9 cellular contexts compared by ENCODE assay signal in genomic region chr1:99645199-99645598, GRCh38. TPM values are rescaled to one million over a fixed set of nuclear protein-coding genes. Genes with fewer than 3 reads are reported as not detected.
DNase-seq lines count a peak whose midpoint lies in the region; ATAC-seq and TF ChIP-seq lines count a peak whose summit lies in the region.
"Had no signal": no experiment of that assay in that cellular context is flagged by ENCODE, and none has a peak within 500 bp of the region (broad histone marks: within the 10 kb centered on the region; RNA-seq: fewer than 3 reads in every experiment).

No MANE protein-coding gene starts in this region.

- H3K9me2 ChIP-seq in GM23338 (ENCODE audit: insufficient read depth), result no peaks in the 10 kb centered on the region

- H3F3A ChIP-seq in GM23338 (replicated peaks; ENCODE audit: low read depth), result no peaks in the 10 kb centered on the region

- no peaks in the 10 kb centered on the region for H4K20me1 ChIP-seq in GM23338 (replicated peaks; ENCODE audit: insufficient read depth)

- intact Hi-C loops in activated CD4-positive, alpha-beta memory T cell treated with anti-CD3 and anti-CD28 coated beads for 36 hours (cut with micrococcal nuclease), result no loop called here
- intact Hi-C loops in activated naive CD4-positive, alpha-beta T cell treated with anti-CD3 and anti-CD28 coated beads for 36 hours (cut with micrococcal nuclease), result no loop called here

- peaks cover 2% of the 10 kb centered on the region for H3K27me3 Mint-ChIP-seq in GM23338 (ENCODE audit: insufficient read depth, low read depth, poor library complexity)
- H3K27me3 Mint-ChIP-seq in activated CD4-positive, alpha-beta memory T cell treated with anti-CD3 and anti-CD28 coated beads for 36 hours, result peaks cover 11% of the 10 kb centered on the region
- peaks cover 17% of the 10 kb centered on the region for H3K27me3 Mint-ChIP-seq in activated naive CD4-positive, alpha-beta T cell treated with anti-CD3 and anti-CD28 coated beads for 36 hours (ENCODE audit: low read depth)

- no peaks in the 10 kb centered on the region for H3K9me3 ChIP-seq in gastroesophageal sphincter

- ATAC-seq in GM23338 (peak; percentile 19; the same call in 1 of the 3 replicates), gastroesophageal sphincter (peak; percentile 75)
- ATAC-seq: activated T-cell treated with anti-CD3 and anti-CD28 coated beads, Interleukin-2, amount 50 U/mL, for 72 hours had no signal

- no peak overlapping the region for H3K27ac ChIP-seq in GM23338 (ENCODE audit: low read depth)
- peak overlapping the region; percentile 68 to 85 (median 84) for H3K27ac ChIP-seq in gastroesophageal sphincter

- 33 to 81% methylated on average over 4 to 5 of the region's 5 CpGs for WGBS in gastroesophageal sphincter (ENCODE audit: low coverage in 1 of 2), 2 donors

- no peak overlapping the region for H2AFZ ChIP-seq in GM23338

- H3K27ac Mint-ChIP-seq in GM23338, result peak overlapping the region; percentile 46; the same call in 1 of the 2 replicates
- no peak overlapping the region for H3K27ac Mint-ChIP-seq in activated CD4-positive, alpha-beta memory T cell treated with anti-CD3 and anti-CD28 coated beads for 36 hours
- H3K27ac Mint-ChIP-seq in activated naive CD4-positive, alpha-beta T cell treated with anti-CD3 and anti-CD28 coated beads for 36 hours, result no peak overlapping the region
- H3K27ac Mint-ChIP-seq: activated T-cell treated with anti-CD3 and anti-CD28 coated beads, Interleukin-2, amount 50 U/mL, for 72 hours had no signal

- H3K4me1 Mint-ChIP-seq in GM23338, result peaks cover 35% of the 10 kb centered on the region
- H3K4me1 Mint-ChIP-seq in activated CD4-positive, alpha-beta memory T cell treated with anti-CD3 and anti-CD28 coated beads for 36 hours (ENCODE audit: low read depth), result peaks cover 2% of the 10 kb centered on the region
- no peaks in the 10 kb centered on the region for H3K4me1 Mint-ChIP-seq in activated naive CD4-positive, alpha-beta T cell treated with anti-CD3 and anti-CD28 coated beads for 36 hours (ENCODE audit: low read depth)

- no peak for DNase-seq in GM23338 (ENCODE audit: low spot score)
- DNase-seq in SKM-1 (lab: John Stamatoyannopoulos, UW; ENCODE audit: unreplicated experiment), result peak; percentile 29
- DNase-seq in pulmonary artery endothelial cell (ENCODE audit: low read depth, low spot score), result peak; percentile 82
- DNase-seq in activated gamma-delta T cell treated with Interleukin-2 at 50 U/mL for 16 hours, result no peak
- no peak for DNase-seq in activated CD4-positive, alpha-beta memory T cell treated with anti-CD3 and anti-CD28 coated beads for 36 hours
- DNase-seq in activated naive CD4-positive, alpha-beta T cell treated with anti-CD3 and anti-CD28 coated beads for 36 hours, result no peak
- DNase-seq in central memory CD4-positive, alpha-beta T cell, result no peak
- DNase-seq: activated T-cell treated with anti-CD3 and anti-CD28 coated beads, Interleukin-2, amount 50 U/mL, for 72 hours had no signal

- POLR2A ChIA-PET in activated CD4-positive, alpha-beta memory T cell treated with anti-CD3 and anti-CD28 coated beads for 36 hours (lab: Charles Lee), result no interaction called here

- no peak overlapping the region for H3K4me3 ChIP-seq in GM23338
- H3K4me3 ChIP-seq in gastroesophageal sphincter, result peak overlapping the region; percentile 50 to 72

- no peak for TF ChIP-seq POLR2A in gastroesophageal sphincter (IDR thresholded peaks at IDR 0.05)

- H3K36me3 Mint-ChIP-seq in GM23338 (ENCODE audit: low read depth), result no peaks in the 10 kb centered on the region
- H3K36me3 Mint-ChIP-seq in activated CD4-positive, alpha-beta memory T cell treated with anti-CD3 and anti-CD28 coated beads for 36 hours, result no peaks in the 10 kb centered on the region
- H3K36me3 Mint-ChIP-seq in activated naive CD4-positive, alpha-beta T cell treated with anti-CD3 and anti-CD28 coated beads for 36 hours (ENCODE audit: low read depth), result no peaks in the 10 kb centered on the region

- no peak overlapping the region for H3K4me2 ChIP-seq in GM23338

- H3K4me1 ChIP-seq in GM23338 (ENCODE audit: insufficient read depth) (peaks cover 28% of the 10 kb centered on the region), gastroesophageal sphincter (peaks cover 5 to 55% (median 8%) of the 10 kb centered on the region in 3 donors)

- no peak for TF ChIP-seq EP300 in gastroesophageal sphincter (IDR thresholded peaks at IDR 0.05)

- H3K36me3 ChIP-seq in GM23338 (ENCODE audit: insufficient read depth), result no peaks in the 10 kb centered on the region
- H3K36me3 ChIP-seq in gastroesophageal sphincter, result no peaks in the 10 kb centered on the region

- H3K79me2 ChIP-seq in GM23338 (replicated peaks; ENCODE audit: insufficient read depth), result no peaks in the 10 kb centered on the region

- H3K27me3 ChIP-seq in GM23338 (ENCODE audit: insufficient read depth) (no peaks in the 10 kb centered on the region), gastroesophageal sphincter (no peaks in the 10 kb centered on the region)

- no peak for TF ChIP-seq CTCF in GM23338 (conservative IDR thresholded peaks at IDR 0.05; ENCODE audit: low read depth in 2 of 2)
- TF ChIP-seq CTCF in gastroesophageal sphincter (IDR thresholded peaks at IDR 0.05), result no peak

- H3K4me3 Mint-ChIP-seq in GM23338, result no peak overlapping the region
- no peak overlapping the region for H3K4me3 Mint-ChIP-seq in activated CD4-positive, alpha-beta memory T cell treated with anti-CD3 and anti-CD28 coated beads for 36 hours
- H3K4me3 Mint-ChIP-seq in activated naive CD4-positive, alpha-beta T cell treated with anti-CD3 and anti-CD28 coated beads for 36 hours, result no peak overlapping the region
- H3K4me3 Mint-ChIP-seq: activated T-cell treated with anti-CD3 and anti-CD28 coated beads, Interleukin-2, amount 50 U/mL, for 72 hours had no signal

- H3K9me3 Mint-ChIP-seq in GM23338, result no peaks in the 10 kb centered on the region
- no peaks in the 10 kb centered on the region for H3K9me3 Mint-ChIP-seq in activated CD4-positive, alpha-beta memory T cell treated with anti-CD3 and anti-CD28 coated beads for 36 hours
- no peaks in the 10 kb centered on the region for H3K9me3 Mint-ChIP-seq in activated naive CD4-positive, alpha-beta T cell treated with anti-CD3 and anti-CD28 coated beads for 36 hours
- H3K9me3 Mint-ChIP-seq: activated T-cell treated with anti-CD3 and anti-CD28 coated beads, Interleukin-2, amount 50 U/mL, for 72 hours had no signal

- CTCF ChIA-PET in activated CD4-positive, alpha-beta memory T cell treated with anti-CD3 and anti-CD28 coated beads for 36 hours (lab: Charles Lee), result interaction anchor here (0.9 to 1.5 kb wide), 2 partner anchors 35 to 40 kb away, joined by 3 to 4 read pairs; no protein-coding TSS in a partner anchor
- CTCF ChIA-PET in activated naive CD4-positive, alpha-beta T cell treated with anti-CD3 and anti-CD28 coated beads for 36 hours (lab: Charles Lee), result no interaction called here

TF ChIP-seq in GM23338, 12 proteins besides CTCF, POLR2A, EP300 and RAD21 (continues in another document):
- TF ChIP-seq JUNB (IDR thresholded peaks at IDR 0.05; ENCODE audit: unreplicated experiment) (no peak), NANOG (IDR thresholded peaks at IDR 0.05; ENCODE audit: borderline replicate concordance) (no peak), POLR2AphosphoS5 (IDR thresholded peaks at IDR 0.05; ENCODE audit: low read depth) (no peak), EZH2 (IDR thresholded peaks at IDR 0.05; ENCODE audit: low read depth, unreplicated experiment) (no peak), STAT1 (IDR thresholded peaks at IDR 0.05; ENCODE audit: unreplicated experiment) (no peak), ZNF114 (CRISPR knock-in tag; IDR thresholded peaks at IDR 0.05) (no peak), CREB1 (CRISPR knock-in tag; IDR thresholded peaks at IDR 0.05; ENCODE audit: low read depth) (no peak), EZH2phosphoT487 (IDR thresholded peaks at IDR 0.05; ENCODE audit: unreplicated experiment) (no peak), ZNF331 (CRISPR knock-in tag; IDR thresholded peaks at IDR 0.05; ENCODE audit: low read depth) (no peak)
- TF ChIP-seq, protein P1, sequence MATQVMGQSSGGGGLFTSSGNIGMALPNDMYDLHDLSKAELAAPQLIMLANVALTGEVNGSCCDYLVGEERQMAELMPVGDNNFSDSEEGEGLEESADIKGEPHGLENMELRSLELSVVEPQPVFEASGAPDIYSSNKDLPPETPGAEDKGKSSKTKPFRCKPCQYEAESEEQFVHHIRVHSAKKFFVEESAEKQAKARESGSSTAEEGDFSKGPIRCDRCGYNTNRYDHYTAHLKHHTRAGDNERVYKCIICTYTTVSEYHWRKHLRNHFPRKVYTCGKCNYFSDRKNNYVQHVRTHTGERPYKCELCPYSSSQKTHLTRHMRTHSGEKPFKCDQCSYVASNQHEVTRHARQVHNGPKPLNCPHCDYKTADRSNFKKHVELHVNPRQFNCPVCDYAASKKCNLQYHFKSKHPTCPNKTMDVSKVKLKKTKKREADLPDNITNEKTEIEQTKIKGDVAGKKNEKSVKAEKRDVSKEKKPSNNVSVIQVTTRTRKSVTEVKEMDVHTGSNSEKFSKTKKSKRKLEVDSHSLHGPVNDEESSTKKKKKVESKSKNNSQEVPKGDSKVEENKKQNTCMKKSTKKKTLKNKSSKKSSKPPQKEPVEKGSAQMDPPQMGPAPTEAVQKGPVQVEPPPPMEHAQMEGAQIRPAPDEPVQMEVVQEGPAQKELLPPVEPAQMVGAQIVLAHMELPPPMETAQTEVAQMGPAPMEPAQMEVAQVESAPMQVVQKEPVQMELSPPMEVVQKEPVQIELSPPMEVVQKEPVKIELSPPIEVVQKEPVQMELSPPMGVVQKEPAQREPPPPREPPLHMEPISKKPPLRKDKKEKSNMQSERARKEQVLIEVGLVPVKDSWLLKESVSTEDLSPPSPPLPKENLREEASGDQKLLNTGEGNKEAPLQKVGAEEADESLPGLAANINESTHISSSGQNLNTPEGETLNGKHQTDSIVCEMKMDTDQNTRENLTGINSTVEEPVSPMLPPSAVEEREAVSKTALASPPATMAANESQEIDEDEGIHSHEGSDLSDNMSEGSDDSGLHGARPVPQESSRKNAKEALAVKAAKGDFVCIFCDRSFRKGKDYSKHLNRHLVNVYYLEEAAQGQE (IDR thresholded peaks at IDR 0.05; ENCODE audit: unreplicated experiment), result no peak

RNA-seq across cellular contexts. Expression of gene PALMD, which starts 0.7 kb away (rescaled TPM):
- total RNA-seq in GM23338 (2014; rRNA removed; shearing (Covaris generic)), result not detected in 2 replicates
- polyA plus RNA-seq in GM23338 (2016; fragmentation: Nextera tagmentation; extraction: Ambion mirVana), result not detected in 2 replicates
- total RNA-seq in gastroesophageal sphincter (10 to 100 TPM; 11.7 to 46.7 (median 23.8) TPM), pulmonary artery endothelial cell (71.1 and 103 TPM in 2 replicates)
- total RNA-seq in activated CD4-positive, alpha-beta memory T cell treated with anti-CD3 and anti-CD28 coated beads for 36 hours, result not detected
- not detected for total RNA-seq in activated naive CD4-positive, alpha-beta T cell treated with anti-CD3 and anti-CD28 coated beads for 36 hours
- total RNA-seq: activated T-cell treated with anti-CD3 and anti-CD28 coated beads, Interleukin-2, amount 50 U/mL, for 72 hours had no signal

Comparison
In these comparisons a context has a peak if more than half of its experiments do, and no peak if none do; other contexts are left out.
1. DNase-seq: peak in SKM-1 (single experiment) and pulmonary artery endothelial cell (single experiment); none in GM23338 (single experiment), activated gamma-delta T cell treated with Interleukin-2 at 50 U/mL for 16 hours (single experiment), activated CD4-positive, alpha-beta memory T cell treated with anti-CD3 and anti-CD28 coated beads for 36 hours (single experiment), activated naive CD4-positive, alpha-beta T cell treated with anti-CD3 and anti-CD28 coated beads for 36 hours (single experiment) and central memory CD4-positive, alpha-beta T cell (single experiment).
2. RNA of gene PALMD, which starts 0.7 kb away (total RNA-seq): 71.1 to 103 TPM in pulmonary artery endothelial cell and 11.7 to 46.7 TPM in gastroesophageal sphincter; not detected in GM23338, not detected in activated CD4-positive, alpha-beta memory T cell treated with anti-CD3 and anti-CD28 coated beads for 36 hours and not detected in activated naive CD4-positive, alpha-beta T cell treated with anti-CD3 and anti-CD28 coated beads for 36 hours; every median in the first group is over 10 times any median in the second.